Comparison of ENCODE assay signal across 25 cellular contexts in genomic region chr3:178712247-178712646, GRCh38.
"Had no signal": no experiment of that assay in that cellular context is flagged by ENCODE, and none has a peak within 500 bp of the region (broad histone marks: within the 10 kb centered on the region; RNA-seq: fewer than 3 reads in every experiment).

No MANE protein-coding gene starts in this region.

- H3K4me1 ChIP-seq: adrenal gland, ascending aorta, pancreas, psoas muscle had no signal

- H3K27me3 ChIP-seq: adrenal gland, ascending aorta, brain microvascular endothelial cell, hepatocyte, pancreas, thyroid gland had no signal

- H3K9me3 ChIP-seq: adrenal gland, ascending aorta, mucosa of descending colon, pancreas, psoas muscle, thyroid gland had no signal

- ATAC-seq: activated T-cell treated with anti-CD3 and anti-CD28 coated beads, Interleukin-2, amount 50 U/mL, for 4 hours; mucosa of descending colon; psoas muscle; stimulated activated naive CD8-positive, alpha-beta T cell treated with anti-CD3 and anti-CD28 coated beads, Interleukin-15, Interleukin-2, amounts not matched to agents 100 U/mL and 50 U/mL, for 24 hours; WTC11 had no signal

- H3K27ac ChIP-seq: adrenal gland, ascending aorta, brain microvascular endothelial cell, hepatocyte, pancreas, psoas muscle, thyroid gland had no signal

- H3K4me3 ChIP-seq: adrenal gland, ascending aorta, hepatocyte, mucosa of descending colon, pancreas, psoas muscle, thyroid gland had no signal

- DNase-seq: activated CD8-positive, alpha-beta memory T cell treated with anti-CD3 and anti-CD28 coated beads for 24 hours; activated CD8-positive, alpha-beta memory T cell treated with anti-CD3 and anti-CD28 coated beads, Interleukin-2, amount 50 U/mL, for 48 hours; activated naive CD4-positive, alpha-beta T cell; activated T-cell treated with anti-CD3 and anti-CD28 coated beads, Interleukin-2, amount 50 U/mL, for 4 hours; adrenal gland; brain microvascular endothelial cell; central memory CD4-positive, alpha-beta T cell; dermis blood vessel endothelial cell; effector CD8-positive, alpha-beta T cell; erythroblast; foreskin fibroblast; mesenchymal stem cell; mucosa of descending colon; nephron progenitor cell; pancreas; psoas muscle; right cardiac atrium; stimulated activated CD4-positive, alpha-beta T cell treated with anti-CD3 and anti-CD28 coated beads, Interleukin-12 subunit alpha, Interleukin-12 subunit beta, amount 100 ng/mL, for 4 hours; stimulated activated CD4-positive, alpha-beta T cell treated with anti-CD3 and anti-CD28 coated beads, Interleukin-4, amount 100 ng/mL, for 4 hours; stimulated activated naive CD8-positive, alpha-beta T cell treated with anti-CD3 and anti-CD28 coated beads, Interleukin-15, Interleukin-2, amounts not matched to agents 100 U/mL and 50 U/mL, for 24 hours; T-helper 9 cell; thyroid gland had no signal

- H3K36me3 ChIP-seq: adrenal gland, ascending aorta, brain microvascular endothelial cell, pancreas, thyroid gland had no signal
